22 cellular contexts compared by ENCODE assay signal in genomic region chr11:92697461-92698314, GRCh38.
DNase-seq lines count a peak whose midpoint lies in the region; ATAC-seq and TF ChIP-seq lines count a peak whose summit lies in the region.
"Had no signal": no experiment of that assay in that cellular context is flagged by ENCODE, and none has a peak within 500 bp of the region (broad histone marks: within the 10 kb centered on the region; RNA-seq: fewer than 3 reads in every experiment).

No MANE protein-coding gene starts in this region.

- H3K27ac ChIP-seq in osteoblast (ENCODE audit: low read depth, low read length) = peak overlapping the region; percentile 35
- H3K27ac ChIP-seq: KMS-11 had no signal

- peaks cover 40% of the 10 kb centered on the region for H3K4me1 Mint-ChIP-seq in type B pancreatic cell (ENCODE audit: unreplicated experiment)

- H4K20me1 ChIP-seq in osteoblast (ENCODE audit: insufficient read depth, low read length) = no peaks in the 10 kb centered on the region

- H3K4me3 ChIP-seq in AG10803 (ENCODE audit: low read length) (peak overlapping the region; percentile 42), astrocyte of the spinal cord (ENCODE audit: low read depth, low read length) (no peak overlapping the region), osteoblast (ENCODE audit: insufficient read depth, low read length) (peak overlapping the region; percentile 52)

- no peaks in the 10 kb centered on the region for H3K27me3 Mint-ChIP-seq in type B pancreatic cell

- no peaks in the 10 kb centered on the region for H3K27me3 ChIP-seq in osteoblast (ENCODE audit: insufficient read depth, low read length)

- H3K9me3 ChIP-seq in osteoblast (ENCODE audit: low read depth, low read length) = no peaks in the 10 kb centered on the region

- H3K36me3 ChIP-seq in osteoblast (ENCODE audit: insufficient read depth, low read length) = no peaks in the 10 kb centered on the region

- H3K4me2 ChIP-seq in osteoblast (ENCODE audit: insufficient read depth, low read length) = peak overlapping the region; percentile 63
- H3K4me2 ChIP-seq: KMS-11 had no signal

- ATAC-seq in HG02610 (IDR thresholded peaks at IDR 0.05; ENCODE audit: unreplicated experiment) (peak; percentile 63), GM21723 (IDR thresholded peaks at IDR 0.05; ENCODE audit: unreplicated experiment) (no peak)
- ATAC-seq: naive thymus-derived CD8-positive, alpha-beta T cell had no signal

- H3K36me3 Mint-ChIP-seq in type B pancreatic cell = peaks cover 9% of the 10 kb centered on the region
- H3K36me3 Mint-ChIP-seq: naive thymus-derived CD8-positive, alpha-beta T cell had no signal

- no peak overlapping the region for H3K27ac Mint-ChIP-seq in type B pancreatic cell

- peaks cover 8% of the 10 kb centered on the region for H3K4me1 ChIP-seq in osteoblast (ENCODE audit: insufficient read depth, low read length)

- peak overlapping the region; percentile 82 for H2AFZ ChIP-seq in osteoblast (ENCODE audit: low read length)

- H3K79me2 ChIP-seq in osteoblast (ENCODE audit: insufficient read depth, low read length) = no peaks in the 10 kb centered on the region

- in situ Hi-C loops in astrocyte of the spinal cord (cut with HindIII; ENCODE audit: low sequenced_read_pairs) = no loop called here

- H3K9me3 Mint-ChIP-seq in type B pancreatic cell = no peaks in the 10 kb centered on the region
- H3K9me3 Mint-ChIP-seq: naive thymus-derived CD8-positive, alpha-beta T cell had no signal

- H3K4me3 Mint-ChIP-seq in type B pancreatic cell = no peak overlapping the region
- H3K4me3 Mint-ChIP-seq: naive thymus-derived CD8-positive, alpha-beta T cell had no signal

- DNase-seq in AG10803 (ENCODE audit: low read depth) = peak; percentile 20
- peak; percentile 29 for DNase-seq in astrocyte of the spinal cord (ENCODE audit: low read depth, low spot score)
- no peak for DNase-seq in osteoblast (ENCODE audit: insufficient read length, low spot score, missing footprints)
- no peak for DNase-seq in cerebellar cortex (ENCODE audit: low spot score)
- no peak for DNase-seq in type B pancreatic cell (ENCODE audit: extremely low spot score, unreplicated experiment)
- no peak for DNase-seq in RPMI8226
- DNase-seq: activated CD4-positive, alpha-beta T cell treated with anti-CD3 and anti-CD28 coated beads for 48 hours; activated effector memory CD4-positive, alpha-beta T cell treated with anti-CD3 and anti-CD28 coated beads, Interleukin-2, amount 50 U/mL, for 16 hours; amniotic stem cell; cerebellar nuclear complex; DMS79 treated with DMSO at 0.1 percent for 48 hours; effector memory CD4-positive, alpha-beta T cell; HCEC 1CT; islet precursor cell; naive thymus-derived CD8-positive, alpha-beta T cell; NCI-H1105 treated with DMSO at 0.1 percent for 48 hours; NCI-H774; stimulated activated CD4-positive, alpha-beta T cell treated with anti-CD3 and anti-CD28 coated beads, Interleukin-12 subunit alpha, Interleukin-12 subunit beta, amount 100 ng/mL, for 4 hours; trophoblast cell had no signal

- TF ChIP-seq CTCF in AG10803 (conservative IDR thresholded peaks at IDR 0.05; ENCODE audit: low read length) = no peak
- no peak for TF ChIP-seq CTCF in astrocyte of the spinal cord (IDR thresholded peaks at IDR 0.05; ENCODE audit: low read depth, low read length)
- no peak for TF ChIP-seq CTCF in osteoblast (IDR thresholded peaks at IDR 0.05; ENCODE audit: extremely low read depth, low read depth, low read length)
- no peak for TF ChIP-seq CTCF in type B pancreatic cell (conservative IDR thresholded peaks at IDR 0.05)

Comparison
In these comparisons a context has a peak if more than half of its experiments do, and no peak if none do; other contexts are left out.
1. DNase-seq: peak in AG10803 (single experiment) and astrocyte of the spinal cord (single experiment); none in osteoblast (single experiment), cerebellar cortex (single experiment), type B pancreatic cell (single experiment) and RPMI8226 (single experiment).